Comparison of ENCODE assay signal across 24 cellular contexts in the genomic region with DNA sequence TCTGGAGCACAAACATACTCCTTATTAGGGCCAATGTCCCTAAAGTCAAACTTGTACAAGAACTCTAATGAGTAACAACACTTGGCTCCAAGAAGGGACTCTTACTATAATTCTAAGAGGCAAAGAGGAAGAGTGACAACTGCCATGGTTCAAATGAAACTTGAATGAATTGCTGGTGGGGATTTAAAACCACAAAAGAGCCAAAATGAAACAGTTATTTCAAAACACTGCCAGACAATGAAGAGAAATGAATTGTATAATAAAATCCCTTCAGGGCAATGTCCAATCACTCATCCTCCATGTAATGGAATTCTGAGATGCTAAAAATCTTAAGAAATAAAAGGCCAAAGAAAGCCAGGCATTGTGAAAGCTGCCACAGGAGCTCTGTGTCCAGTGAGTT. TPM values are rescaled to one million over a fixed set of nuclear protein-coding genes. Genes with fewer than 3 reads are reported as not detected.
DNase-seq lines count a peak whose midpoint lies in the region; ATAC-seq, FAIRE-seq and TF ChIP-seq lines count a peak whose summit lies in the region.
"Had no signal": no experiment of that assay in that cellular context is flagged by ENCODE, and none has a peak within 500 bp of the region (broad histone marks: within the 10 kb centered on the region; RNA-seq: fewer than 3 reads in every experiment).

No MANE protein-coding gene starts in this region.

- TF ChIP-seq CTCF in OCI-LY3 (IDR thresholded peaks at IDR 0.05; ENCODE audit: low read depth, low read length) (no peak), breast epithelium (IDR thresholded peaks at IDR 0.05) (no peak), gastrocnemius medialis (IDR thresholded peaks at IDR 0.05 in 4 of 5, conservative IDR thresholded peaks at IDR 0.05 in 1 of 5) (no peak), testis (IDR thresholded peaks at IDR 0.05) (no peak)

- H3K9me3 ChIP-seq in HAP-1, result no peaks in the 10 kb centered on the region
- no peaks in the 10 kb centered on the region for H3K9me3 ChIP-seq in OCI-LY3 (ENCODE audit: insufficient read depth, low read length)
- H3K9me3 ChIP-seq in breast epithelium, result no peaks in the 10 kb centered on the region
- H3K9me3 ChIP-seq in gastrocnemius medialis, result no peaks in the 10 kb centered on the region
- no peaks in the 10 kb centered on the region for H3K9me3 ChIP-seq in testis
- H3K9me3 ChIP-seq: BE2C, Caco-2, SK-N-SH had no signal

- intact Hi-C loops in breast epithelium (cut with DNase I; ENCODE audit: low total_unique reads), result no loop called here
- intact Hi-C loops in gastrocnemius medialis (cut with DNase I; ENCODE audit: low total_unique reads), result no loop called here
- intact Hi-C loops in testis (cut with DNase I; ENCODE audit: low total_unique reads), result no loop called here

- H3K36me3 ChIP-seq in HAP-1 (replicated peaks), result no peaks in the 10 kb centered on the region
- no peaks in the 10 kb centered on the region for H3K36me3 ChIP-seq in OCI-LY3 (replicated peaks; ENCODE audit: low read depth, low read length)
- no peaks in the 10 kb centered on the region for H3K36me3 ChIP-seq in breast epithelium
- no peaks in the 10 kb centered on the region for H3K36me3 ChIP-seq in gastrocnemius medialis
- H3K36me3 ChIP-seq in testis (ENCODE audit: low read depth, missing control alignments), result no peaks in the 10 kb centered on the region
- H3K36me3 ChIP-seq: BE2C had no signal

- in situ Hi-C loops in HAP-1 (cut with MboI; ENCODE audit: low sequenced_read_pairs) (loop anchor here (25.0 kb wide), 1 partner anchor 493 kb away; no protein-coding TSS in a partner anchor), gastrocnemius medialis (cut with MboI; ENCODE audit: low sequenced_read_pairs in 4 of 4) (no loop called here)

- peaks cover 56% of the 10 kb centered on the region for H3K4me1 ChIP-seq in HAP-1
- peaks cover 29% of the 10 kb centered on the region for H3K4me1 ChIP-seq in OCI-LY3 (ENCODE audit: low read length)
- H3K4me1 ChIP-seq in breast epithelium, result peaks cover 0 to 6% of the 10 kb centered on the region in 2 donors
- H3K4me1 ChIP-seq in gastrocnemius medialis, result peaks cover 79 to 87% of the 10 kb centered on the region in 2 donors
- H3K4me1 ChIP-seq in testis, result no peaks in the 10 kb centered on the region
- H3K4me1 ChIP-seq: BE2C had no signal

- DNase-seq in HAP-1 (ENCODE audit: low spot score in 2 of 2) (peak; percentile 56 to 95), breast epithelium (ENCODE audit: low spot score in 2 of 2) (no peak), gastrocnemius medialis (no peak), testis (no peak), DMS 273 treated with DMSO at 0.1 percent for 48 hours (lab: John Stamatoyannopoulos, UW) (no peak), frontal cortex (ENCODE audit: low spot score in 2 of 2) (no peak)
- DNase-seq: BE2C; Caco-2; CD4-positive, alpha-beta T cell; IMR-90; MM.1S; NCI-H1105; NCI-H2081; NCI-H2171 treated with DMSO at 0.1 percent for 48 hours; NCI-H446 treated with DMSO at 0.1 percent for 48 hours; NCI-H69; SHP77; SK-N-SH had no signal

- H3K4me2 ChIP-seq in OCI-LY3 (ENCODE audit: low read length), result peak overlapping the region; percentile 39
- H3K4me2 ChIP-seq: SK-N-SH had no signal

- no peaks in the 10 kb centered on the region for H3K79me2 ChIP-seq in OCI-LY3 (ENCODE audit: low read length)

- peaks cover 8% of the 10 kb centered on the region; the same call in 1 of the 2 replicates for H4K20me1 ChIP-seq in OCI-LY3 (ENCODE audit: insufficient read depth, low read length)

- H2AFZ ChIP-seq in OCI-LY3 (ENCODE audit: low read depth, low read length), result no peak overlapping the region

- TF ChIP-seq POLR2A in breast epithelium (IDR thresholded peaks at IDR 0.05) (no peak), gastrocnemius medialis (IDR thresholded peaks at IDR 0.05) (no peak), testis (IDR thresholded peaks at IDR 0.05) (no peak)

- H3K27me3 ChIP-seq in HAP-1 (ENCODE audit: low read depth) (no peaks in the 10 kb centered on the region), OCI-LY3 (ENCODE audit: low read depth, low read length) (peaks cover 40% of the 10 kb centered on the region), breast epithelium (no peaks in the 10 kb centered on the region), gastrocnemius medialis (no peaks in the 10 kb centered on the region), testis (no peaks in the 10 kb centered on the region)
- H3K27me3 ChIP-seq: BE2C had no signal

- H3K4me3 ChIP-seq in HAP-1 (no peak overlapping the region), OCI-LY3 (ENCODE audit: low read length) (no peak overlapping the region), breast epithelium (no peak overlapping the region), gastrocnemius medialis (no peak overlapping the region), testis (no peak overlapping the region)

- H3K27ac ChIP-seq in OCI-LY3 (ENCODE audit: low read length) (no peak overlapping the region), breast epithelium (peak overlapping the region; percentile 68 to 81), gastrocnemius medialis (peak overlapping the region; percentile 1 to 74 (median 40)), testis (no peak overlapping the region)
- H3K27ac ChIP-seq: HL-60 had no signal

- FAIRE-seq in frontal cortex (lab: Jason Lieb, UNC), result no peak
- FAIRE-seq: A204.1, GM12892, H54 had no signal

- H3K9ac ChIP-seq in OCI-LY3 (ENCODE audit: low read length), result no peak overlapping the region
- H3K9ac ChIP-seq: SK-N-SH had no signal

- ATAC-seq in gastrocnemius medialis (no peak), HG03108 (IDR thresholded peaks at IDR 0.05; ENCODE audit: unreplicated experiment) (no peak)

RNA-seq across cellular contexts. Expression of a gene that starts 14.2 kb away (rescaled TPM):
- total RNA-seq in breast epithelium (10 to 100 TPM; 29.8 to 40.2 (median 39.2) TPM), gastrocnemius medialis (10 to 100 TPM; 20.1 to 60.0 (median 25.3) TPM), testis (1 to 10 TPM; 1.3 to 1.4 TPM), frontal cortex (42.4 TPM)
- polyA plus RNA-seq in testis (ENCODE audit: insufficient read depth, low read depth, low replicate concordance), result 2.0 TPM
- total RNA-seq: CD4-positive, alpha-beta T cell had no signal
- polyA plus RNA-seq: IMR-90 had no signal

Comparison
In these comparisons a context has a peak if more than half of its experiments do, and no peak if none do; other contexts are left out.
1. DNase-seq: peak in HAP-1 (2 of 2); none in breast epithelium (0 of 2), gastrocnemius medialis (0 of 2), testis (single experiment), DMS 273 treated with DMSO at 0.1 percent for 48 hours (single experiment) and frontal cortex (0 of 2).
2. H3K27ac ChIP-seq: peak in breast epithelium (2 of 2) and gastrocnemius medialis (4 of 4); none in OCI-LY3 (single experiment) and testis (0 of 2).
3. RNA of a gene that starts 14.2 kb away (total RNA-seq): 42.4 TPM in frontal cortex (single experiment), 29.8 to 40.2 TPM in breast epithelium and 20.1 to 60.0 TPM in gastrocnemius medialis; 1.3 to 1.4 TPM in testis; every median in the first group is over 4 times any median in the second.